Comparison of ENCODE assay signal across 18 cellular contexts in genomic region chr4:158254328-158254727, GRCh38. TPM values are rescaled to one million over a fixed set of nuclear protein-coding genes. Genes with fewer than 3 reads are reported as not detected.
DNase-seq lines count a peak whose midpoint lies in the region; ATAC-seq, FAIRE-seq and TF ChIP-seq lines count a peak whose summit lies in the region.
"Had no signal": no experiment of that assay in that cellular context is flagged by ENCODE, and none has a peak within 500 bp of the region (broad histone marks: within the 10 kb centered on the region; RNA-seq: fewer than 3 reads in every experiment).

No MANE protein-coding gene starts in this region.

- H3K9ac ChIP-seq in Loucy (ENCODE audit: low read depth, low read length, poor library complexity, severe bottlenecking): no peak overlapping the region
- H3K9ac ChIP-seq: GM23248 had no signal

- TF ChIP-seq CTCF in Loucy (conservative IDR thresholded peaks at IDR 0.05; ENCODE audit: low read length) (no peak), ascending aorta (IDR thresholded peaks at IDR 0.05) (no peak), osteoblast (IDR thresholded peaks at IDR 0.05; ENCODE audit: extremely low read depth, low read depth, low read length) (no peak)

- peak overlapping the region; percentile 46; the same call in 1 of the 2 replicates for H2AFZ ChIP-seq in Loucy (ENCODE audit: low read length)
- no peak overlapping the region for H2AFZ ChIP-seq in osteoblast (ENCODE audit: low read length)

- intact Hi-C loops in ascending aorta (cut with DNase I): loop anchor here (5.0 kb wide), 1 partner anchor 82 kb away; the partner anchor contains the start of gene GASK1B

- ATAC-seq in GM18907 (IDR thresholded peaks at IDR 0.05; ENCODE audit: unreplicated experiment) (peak; percentile 35), HG03135 (IDR thresholded peaks at IDR 0.05; ENCODE audit: unreplicated experiment) (no peak)

- H3K27me3 ChIP-seq in Loucy (ENCODE audit: insufficient read depth, low read length, poor library complexity, severe bottlenecking): no peaks in the 10 kb centered on the region
- no peaks in the 10 kb centered on the region for H3K27me3 ChIP-seq in ascending aorta
- H3K27me3 ChIP-seq in osteoblast (ENCODE audit: insufficient read depth, low read length): no peaks in the 10 kb centered on the region
- H3K27me3 ChIP-seq: SJCRH30 had no signal

- TF ChIP-seq POLR2A in H54 (IDR thresholded peaks at IDR 0.05; ENCODE audit: low read depth, low read length): no peak

- DNase-seq in ascending aorta (ENCODE audit: low spot score in 2 of 2) (no peak), osteoblast (ENCODE audit: insufficient read length, low spot score, missing footprints) (no peak), H54 (ENCODE audit: insufficient read length, low spot score) (no peak)
- DNase-seq: DMS 273 treated with DMSO at 0.1 percent for 48 hours, GM23248, Karpas-422, NCI-H1417, NCI-H2029 treated with DMSO at 0.1 percent for 48 hours, NCI-H2171 treated with DMSO at 0.1 percent for 48 hours, NCI-H446 treated with DMSO at 0.1 percent for 48 hours, PC-3, SJCRH30 had no signal

- no peaks in the 10 kb centered on the region for H3F3A ChIP-seq in Loucy (ENCODE audit: low read depth)

- H3K4me3 ChIP-seq in Loucy (ENCODE audit: low read length, poor library complexity, severe bottlenecking) (no peak overlapping the region), ascending aorta (no peak overlapping the region), osteoblast (ENCODE audit: insufficient read depth, low read length) (no peak overlapping the region)
- H3K4me3 ChIP-seq: GM23248, SJCRH30 had no signal

- H3K9me3 ChIP-seq in Loucy (ENCODE audit: insufficient read depth, low read depth, low read length) (no peaks in the 10 kb centered on the region), ascending aorta (no peaks in the 10 kb centered on the region), osteoblast (ENCODE audit: low read depth, low read length) (no peaks in the 10 kb centered on the region)
- H3K9me3 ChIP-seq: SJCRH30 had no signal

- H3K79me2 ChIP-seq in Loucy (ENCODE audit: insufficient read depth, low read length) (no peaks in the 10 kb centered on the region), osteoblast (ENCODE audit: insufficient read depth, low read length) (no peaks in the 10 kb centered on the region)

- H4K20me1 ChIP-seq in Loucy (ENCODE audit: insufficient read depth, low read length, poor library complexity, severe bottlenecking) (no peaks in the 10 kb centered on the region), osteoblast (ENCODE audit: insufficient read depth, low read length) (no peaks in the 10 kb centered on the region)

- H3K27ac ChIP-seq in ascending aorta: peak overlapping the region; percentile 40 to 49
- peak overlapping the region; percentile 83 for H3K27ac ChIP-seq in temporal lobe (ENCODE audit: low read depth, low read length)
- no peak overlapping the region for H3K27ac ChIP-seq in osteoblast (ENCODE audit: low read depth, low read length)
- H3K27ac ChIP-seq: C4-2B, GM23248, RWPE1, SJCRH30 had no signal

- FAIRE-seq in H54 (lab: Jason Lieb, UNC): no peak

- no peaks in the 10 kb centered on the region for H3K9me2 ChIP-seq in Loucy (replicated peaks; ENCODE audit: low read depth, low read length)

- H3K36me3 ChIP-seq in Loucy (ENCODE audit: insufficient read depth, low read length) (no peaks in the 10 kb centered on the region), ascending aorta (no peaks in the 10 kb centered on the region), osteoblast (ENCODE audit: insufficient read depth, low read length) (no peaks in the 10 kb centered on the region)
- H3K36me3 ChIP-seq: SJCRH30 had no signal

- H3K4me1 ChIP-seq in Loucy (ENCODE audit: insufficient read depth, low read length, poor library complexity, severe bottlenecking) (no peaks in the 10 kb centered on the region), ascending aorta (no peaks in the 10 kb centered on the region), osteoblast (ENCODE audit: insufficient read depth, low read length) (no peaks in the 10 kb centered on the region)
- H3K4me1 ChIP-seq: SJCRH30 had no signal

- H3K4me2 ChIP-seq in Loucy (ENCODE audit: low read depth, low read length, poor library complexity, severe bottlenecking) (no peak overlapping the region), osteoblast (ENCODE audit: insufficient read depth, low read length) (no peak overlapping the region)

RNA-seq across cellular contexts. Expression of gene TMEM144, which starts 44.0 kb away (rescaled TPM):
- total RNA-seq in ascending aorta (4.0 TPM), temporal lobe (1.2 TPM), osteoblast (6.8 and 8.0 TPM in 2 replicates)
